In the genomic region with DNA sequence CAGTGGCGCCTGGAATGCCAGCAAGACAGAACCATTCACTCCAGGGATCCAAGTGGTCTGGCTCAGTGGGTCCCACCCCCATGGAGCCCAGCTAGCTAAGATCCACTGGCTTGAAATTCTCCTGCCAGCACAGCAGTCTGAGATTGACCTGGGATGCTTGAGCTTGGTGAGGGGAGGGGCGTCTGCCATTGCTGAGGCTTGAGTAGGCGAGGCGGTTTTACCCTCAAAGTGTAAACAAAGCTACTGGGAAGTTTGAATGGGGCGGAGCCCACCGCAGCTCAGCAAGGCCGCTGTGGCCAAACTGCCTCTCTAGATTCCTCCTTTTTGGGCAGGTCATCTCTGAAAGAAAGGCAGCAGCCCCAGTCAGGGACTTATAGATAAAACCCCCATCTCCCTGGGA, we compare ENCODE assay signal across 13 cellular contexts.
A peak's percentile ranks its signal among the peaks of the same experiment; 100 is the strongest.
DNase-seq lines count a peak whose midpoint lies in the region; ATAC-seq lines count a peak whose summit lies in the region.
"Had no signal": no experiment of that assay in that cellular context is flagged by ENCODE, and none has a peak within 500 bp of the region (broad histone marks: within the 10 kb centered on the region; RNA-seq: fewer than 3 reads in every experiment).

No MANE protein-coding gene starts in this region.

- no peaks in the 10 kb centered on the region for H3K4me1 ChIP-seq in NT2/D1 (ENCODE audit: insufficient read depth, insufficient read length)

- H3K4me3 ChIP-seq in NT2/D1 (ENCODE audit: insufficient read length, low read depth) = no peak overlapping the region
- H3K4me3 ChIP-seq: BLaER1 treated with 17β-estradiol and CSF1 and Interleukin-3, amounts not matched to agents 10 nM and 100 nM; GM12878; GM23248 had no signal

- H3K36me3 ChIP-seq in NT2/D1 (ENCODE audit: insufficient read depth, insufficient read length, low read length) = no peaks in the 10 kb centered on the region
- H3K36me3 ChIP-seq: BLaER1 treated with 17β-estradiol and CSF1 and Interleukin-3, amounts not matched to agents 10 nM and 100 nM had no signal

- no peaks in the 10 kb centered on the region for H3K27me3 ChIP-seq in NT2/D1 (ENCODE audit: insufficient read depth, insufficient read length)
- H3K27me3 ChIP-seq: BLaER1 treated with 17β-estradiol and CSF1 and Interleukin-3, amounts not matched to agents 10 nM and 100 nM had no signal

- no peak overlapping the region for H3K9ac ChIP-seq in NT2/D1 (ENCODE audit: insufficient read length, low read depth)
- H3K9ac ChIP-seq: BLaER1 treated with 17β-estradiol and CSF1 and Interleukin-3, amounts not matched to agents 10 nM and 100 nM; GM23248 had no signal

- no peak for ATAC-seq in HG03565 (IDR thresholded peaks at IDR 0.05; ENCODE audit: unreplicated experiment)
- ATAC-seq: CD8-positive, alpha-beta T cell; GM12878 had no signal

- DNase-seq in H4 (ENCODE audit: low spot score) (peak; percentile 23), NT2/D1 (ENCODE audit: low read depth, low spot score) (peak; percentile 27), amniotic epithelial cell (ENCODE audit: low read depth) (peak; percentile 36), cortex of kidney (lab: John Stamatoyannopoulos, UW) (no peak), NCI-H82 treated with DMSO at 0.1 percent for 48 hours (lab: John Stamatoyannopoulos, UW; ENCODE audit: unreplicated experiment) (no peak)
- DNase-seq: Calu3; CD8-positive, alpha-beta T cell; DMS79 treated with DMSO at 0.1 percent for 48 hours; GM23248; HCEC 1CT had no signal

- peaks cover 7% of the 10 kb centered on the region; the same call in 1 of the 2 replicates for H3K9me3 ChIP-seq in NT2/D1 (ENCODE audit: insufficient read depth, low read length)

Comparison
In these comparisons a context has a peak if more than half of its experiments do, and no peak if none do; other contexts are left out.
1. DNase-seq: peak in H4 (single experiment), NT2/D1 (single experiment) and amniotic epithelial cell (single experiment); none in cortex of kidney (single experiment) and NCI-H82 treated with DMSO at 0.1 percent for 48 hours (single experiment).